22 cellular contexts compared by ENCODE assay signal in the genomic region with DNA sequence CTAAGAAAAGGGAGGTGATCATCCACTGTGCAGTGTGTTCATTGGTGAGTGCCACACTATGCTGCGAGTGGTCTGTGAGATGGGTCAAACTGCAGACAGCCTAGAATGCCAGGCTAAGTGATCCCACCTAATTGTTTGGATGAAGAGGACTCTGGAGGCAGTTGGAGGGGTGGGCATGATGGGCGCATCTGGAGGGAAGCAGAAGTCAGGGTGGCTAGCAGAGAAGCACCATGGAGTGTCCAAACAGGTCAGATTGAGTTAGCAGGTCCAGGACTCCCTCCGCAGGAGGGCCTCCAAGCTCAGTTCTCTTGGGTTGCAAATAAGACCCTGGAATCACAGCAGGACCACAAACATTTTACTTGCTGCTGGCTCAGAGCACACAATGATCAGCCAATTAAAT. TPM values are rescaled to one million over a fixed set of nuclear protein-coding genes. Genes with fewer than 3 reads are reported as not detected.
"Had no signal": no experiment of that assay in that cellular context is flagged by ENCODE, and none has a peak within 500 bp of the region (broad histone marks: within the 10 kb centered on the region; RNA-seq: fewer than 3 reads in every experiment).

No MANE protein-coding gene starts in this region.

- ATAC-seq: natural killer cell had no signal

- H3K27ac ChIP-seq: left ventricle myocardium inferior, upper lobe of left lung, WERI-Rb-1 had no signal

- H3K4me3 Mint-ChIP-seq: activated naive CD4-positive, alpha-beta T cell treated with anti-CD3 and anti-CD28 coated beads, Interleukin-2, amount 50 U/mL, for 24 hours; brain; natural killer cell had no signal

- H3K36me3 ChIP-seq: left ventricle myocardium inferior, sigmoid colon, upper lobe of left lung, WERI-Rb-1 had no signal

- DNase-seq: activated CD4-positive, alpha-beta T cell treated with anti-CD3 and anti-CD28 coated beads for 1 hour; activated gamma-delta T cell treated with Interleukin-2 at 50 U/mL for 16 hours; activated T-cell treated with anti-CD3 and anti-CD28 coated beads, Interleukin-2, amount 50 U/mL, for 1 hour; dermis blood vessel endothelial cell; effector CD8-positive, alpha-beta T cell; erythroblast; foreskin melanocyte; hypothalamus; left ventricle myocardium inferior; mammary epithelial cell; midbrain; natural killer cell; retina; sigmoid colon; stimulated activated CD4-positive, alpha-beta T cell treated with anti-CD3 and anti-CD28 coated beads, Interleukin-2, amount 100 ng/mL, for 48 hours; stimulated activated naive CD4-positive, alpha-beta T cell; upper lobe of left lung; WERI-Rb-1 had no signal

- H3K4me1 ChIP-seq: upper lobe of left lung had no signal

- H3K36me3 Mint-ChIP-seq: activated naive CD4-positive, alpha-beta T cell treated with anti-CD3 and anti-CD28 coated beads, Interleukin-2, amount 50 U/mL, for 24 hours; natural killer cell had no signal

- H3K27ac Mint-ChIP-seq: activated naive CD4-positive, alpha-beta T cell treated with anti-CD3 and anti-CD28 coated beads, Interleukin-2, amount 50 U/mL, for 24 hours; natural killer cell had no signal

- H3K9me3 Mint-ChIP-seq: activated naive CD4-positive, alpha-beta T cell treated with anti-CD3 and anti-CD28 coated beads, Interleukin-2, amount 50 U/mL, for 24 hours had no signal

- H3K27me3 Mint-ChIP-seq: activated naive CD4-positive, alpha-beta T cell treated with anti-CD3 and anti-CD28 coated beads, Interleukin-2, amount 50 U/mL, for 24 hours had no signal

- H3K4me1 Mint-ChIP-seq: activated naive CD4-positive, alpha-beta T cell treated with anti-CD3 and anti-CD28 coated beads, Interleukin-2, amount 50 U/mL, for 24 hours; natural killer cell had no signal

- H3K4me3 ChIP-seq: left ventricle myocardium inferior, sigmoid colon, smooth muscle cell, upper lobe of left lung had no signal

- H3K27me3 ChIP-seq: sigmoid colon, upper lobe of left lung had no signal

- H3K9me3 ChIP-seq: left ventricle myocardium inferior, sigmoid colon, upper lobe of left lung had no signal

RNA-seq across cellular contexts. Expression of a gene that starts 19.9 kb away (rescaled TPM):
- total RNA-seq: natural killer cell; T-helper 2 cell treated with Interferon-gamma antibody and Interleukin-4, amounts not matched to agents 100 ng/mL and 5 ng/mL, for 36 hours had no signal
- polyA plus RNA-seq: mammary epithelial cell had no signal
